ENCODE assay signal across 10 cellular contexts in genomic region chr9:130368631-130369103, GRCh38.
DNase-seq lines count a peak whose midpoint lies in the region; ATAC-seq, FAIRE-seq and TF ChIP-seq lines count a peak whose summit lies in the region.
"Had no signal": no experiment of that assay in that cellular context is flagged by ENCODE, and none has a peak within 500 bp of the region (broad histone marks: within the 10 kb centered on the region; RNA-seq: fewer than 3 reads in every experiment).

No MANE protein-coding gene starts in this region.

- no peaks in the 10 kb centered on the region for H3K4me1 ChIP-seq in astrocyte (ENCODE audit: insufficient read depth, low read length)

- no peak overlapping the region for H3K27ac ChIP-seq in astrocyte (ENCODE audit: low read depth, low read length)

- no peaks in the 10 kb centered on the region for H3K79me2 ChIP-seq in astrocyte (ENCODE audit: insufficient read depth, low read length)

- H3K9ac ChIP-seq in astrocyte (ENCODE audit: low read length), result no peak overlapping the region

- peaks cover 27% of the 10 kb centered on the region for H3K27me3 Mint-ChIP-seq in astrocyte (ENCODE audit: low read depth, unreplicated experiment)
- H3K27me3 Mint-ChIP-seq: activated naive CD8-positive, alpha-beta T cell had no signal

- H3K4me1 Mint-ChIP-seq in astrocyte (ENCODE audit: low read depth, unreplicated experiment), result peaks cover 10% of the 10 kb centered on the region

- H2AFZ ChIP-seq in astrocyte (ENCODE audit: low read depth, low read length), result no peak overlapping the region

- TF ChIP-seq POLR2A in NB4 (IDR thresholded peaks at IDR 0.05; ENCODE audit: extremely low read depth, insufficient read length), result no peak

- H3K4me3 Mint-ChIP-seq in astrocyte (ENCODE audit: unreplicated experiment), result no peak overlapping the region
- H3K4me3 Mint-ChIP-seq: activated naive CD8-positive, alpha-beta T cell had no signal

- H3K4me3 ChIP-seq in NB4 (ENCODE audit: low read depth, low read length) (no peak overlapping the region), astrocyte (ENCODE audit: insufficient read depth, low read depth, low read length) (no peak overlapping the region)

- ATAC-seq in activated CD4-positive, CD25-positive, alpha-beta regulatory T cell treated with anti-CD3 and anti-CD28 coated beads, Interleukin-2, amount 50 U/mL, for 24 hours, result peak; percentile 85 to 94
- ATAC-seq in HG03439 (IDR thresholded peaks at IDR 0.05; ENCODE audit: unreplicated experiment), result no peak
- ATAC-seq: Right ventricle myocardium inferior had no signal

- no peaks in the 10 kb centered on the region for H3K9me3 ChIP-seq in astrocyte (ENCODE audit: insufficient read depth, low read depth, low read length)

- no peak overlapping the region for H3K27ac Mint-ChIP-seq in astrocyte (ENCODE audit: unreplicated experiment)
- H3K27ac Mint-ChIP-seq: activated naive CD8-positive, alpha-beta T cell had no signal

- H3K9me3 Mint-ChIP-seq in astrocyte (ENCODE audit: unreplicated experiment), result peaks cover 5% of the 10 kb centered on the region

- H3K4me2 ChIP-seq in astrocyte (ENCODE audit: low read length), result no peak overlapping the region

- H3K36me3 ChIP-seq in astrocyte (ENCODE audit: insufficient read depth, low read length), result no peaks in the 10 kb centered on the region

- H4K20me1 ChIP-seq in astrocyte (ENCODE audit: insufficient read depth, low read length), result no peaks in the 10 kb centered on the region

- H3K27me3 ChIP-seq in astrocyte (ENCODE audit: insufficient read depth, low read length), result no peaks in the 10 kb centered on the region

- no peak for DNase-seq in activated CD4-positive, CD25-positive, alpha-beta regulatory T cell treated with anti-CD3 and anti-CD28 coated beads, Interleukin-2, amount 50 U/mL, for 72 hours
- DNase-seq in NB4 (ENCODE audit: low read depth) (peak; percentile 64), astrocyte (ENCODE audit: low read depth) (peak; percentile 9), cerebellar cortex (ENCODE audit: low spot score) (no peak), NCI-H2029 (lab: John Stamatoyannopoulos, UW) (no peak)
- DNase-seq in stimulated activated CD4-positive, alpha-beta T cell treated with anti-CD3 and anti-CD28 coated beads, Interleukin-4, amount 100 ng/mL, for 24 hours, result peak; percentile 56

- TF ChIP-seq CTCF in NB4 (IDR thresholded peaks at IDR 0.05; ENCODE audit: low read depth, low read length) (peak; percentile 42), astrocyte (IDR thresholded peaks at IDR 0.05; ENCODE audit: insufficient read depth, low read depth, low read length) (no peak)

- FAIRE-seq in astrocyte (lab: Jason Lieb, UNC), result no peak

- peaks cover 11% of the 10 kb centered on the region for H3K36me3 Mint-ChIP-seq in astrocyte (ENCODE audit: low read depth, unreplicated experiment)
- H3K36me3 Mint-ChIP-seq: activated naive CD8-positive, alpha-beta T cell had no signal

Comparison
In these comparisons a context has a peak if more than half of its experiments do, and no peak if none do; other contexts are left out.
1. DNase-seq: peak in NB4 (single experiment), astrocyte (single experiment) and stimulated activated CD4-positive, alpha-beta T cell treated with anti-CD3 and anti-CD28 coated beads, Interleukin-4, amount 100 ng/mL, for 24 hours (single experiment); none in activated CD4-positive, CD25-positive, alpha-beta regulatory T cell treated with anti-CD3 and anti-CD28 coated beads, Interleukin-2, amount 50 U/mL, for 72 hours (single experiment), cerebellar cortex (single experiment) and NCI-H2029 (single experiment).